In the genomic region with DNA sequence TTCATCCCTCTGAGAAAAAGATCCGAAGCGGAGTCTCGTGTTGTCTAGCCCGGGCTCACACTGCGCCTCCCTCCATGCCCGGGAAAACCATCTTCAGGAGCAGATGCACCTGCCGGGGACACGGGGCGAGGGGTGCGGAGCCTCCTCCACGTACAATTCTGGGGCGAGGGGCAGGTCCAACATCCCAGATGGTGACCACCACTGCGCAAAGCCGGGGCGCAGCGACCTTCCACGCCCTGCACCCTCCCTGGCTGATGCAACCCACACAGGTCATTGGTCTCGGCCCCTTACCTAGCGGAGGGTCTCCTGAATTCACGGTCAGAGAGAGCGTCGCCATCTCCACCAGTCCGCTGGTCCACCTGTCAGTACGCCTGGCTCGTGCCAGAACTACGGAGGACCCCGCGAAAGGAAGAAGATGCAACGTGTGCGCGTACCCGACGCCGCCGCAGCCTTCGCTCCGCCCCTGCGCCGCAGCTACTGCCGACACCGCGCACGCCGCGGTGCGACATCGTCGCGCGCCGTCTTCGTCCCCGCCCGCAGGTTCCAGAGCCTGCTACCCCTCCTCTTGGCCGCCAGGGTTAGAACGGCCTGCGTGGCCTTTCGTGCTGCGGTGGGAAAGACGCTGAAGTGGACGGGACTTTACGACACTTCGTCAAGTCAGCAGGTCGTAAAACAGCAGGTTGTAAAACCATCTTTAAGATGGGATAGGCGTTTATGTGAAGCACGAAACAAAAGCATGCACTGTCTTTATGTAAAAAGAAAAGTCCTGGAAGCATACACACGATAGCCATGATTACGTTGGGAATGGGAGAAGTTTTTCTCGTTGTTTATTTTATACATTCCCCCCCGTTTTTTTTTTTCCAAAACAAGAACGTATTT, we compare ENCODE assay signal across 8 cellular contexts. TPM values are rescaled to one million over a fixed set of nuclear protein-coding genes. Genes with fewer than 3 reads are reported as not detected.
DNase-seq lines count a peak whose midpoint lies in the region; TF ChIP-seq lines count a peak whose summit lies in the region.

A gene (minus strand): TSS at position 454 of the 879 bp plus-strand sequence. CDS start 117 bp downstream, at position 337.

- TF ChIP-seq EP300 in stomach (IDR thresholded peaks at IDR 0.05) = no peak

- WGBS in stomach, 5 donors = 0% methylated on average over 37 to 71 of the region's 71 CpGs

- TF ChIP-seq CTCF in LNCaP clone FGC (IDR thresholded peaks at IDR 0.05; ENCODE audit: control insufficient read depth, extremely low read depth, insufficient read depth) (peak; percentile 70), fibroblast of the aortic adventitia (IDR thresholded peaks at IDR 0.05; ENCODE audit: insufficient read depth, low read length) (peak; percentile 78), nephron progenitor cell (IDR thresholded peaks at IDR 0.05) (peak; percentile 60), stomach (IDR thresholded peaks at IDR 0.05) (peak in 5 of 7 experiments; percentile 75 to 92 (median 86))

- peak within 1 kb of the TSS; percentile 73 for H3K27ac Mint-ChIP-seq in nephron progenitor cell

- peaks cover 13% of the 10 kb centered on the region for H3K27me3 Mint-ChIP-seq in nephron progenitor cell (ENCODE audit: low read depth, poor library complexity)

- H3K27me3 ChIP-seq in stomach = no peaks in the 10 kb centered on the region

- peaks cover 0 to 34% (median 25%) of the 10 kb centered on the region in 4 donors for H3K4me1 ChIP-seq in stomach

- H3K36me3 ChIP-seq in stomach = peaks cover 0 to 11% (median 7%) of the 10 kb centered on the region in 4 donors

- H3K4me3 ChIP-seq in LNCaP clone FGC (ENCODE audit: low read depth, low read length) = peak within 1 kb of the TSS; percentile 98
- H3K4me3 ChIP-seq in fibroblast of the aortic adventitia (ENCODE audit: low read depth, low read length) = peak within 1 kb of the TSS; percentile 99
- peak within 1 kb of the TSS; percentile 79 to 90 (median 88) for H3K4me3 ChIP-seq in stomach

- TF ChIP-seq POLR2A in Raji (IDR thresholded peaks at IDR 0.05; ENCODE audit: insufficient read depth, low read depth, low read length) (peak; percentile 97), stomach (IDR thresholded peaks at IDR 0.05) (peak in 1 of 4 donors; percentile 9)

- H3K4me3 Mint-ChIP-seq in nephron progenitor cell = peak within 1 kb of the TSS; percentile 96

- H3K4me1 Mint-ChIP-seq in nephron progenitor cell = peaks cover 27% of the 10 kb centered on the region

- peak; percentile 97 for DNase-seq in EL
- peak; percentile 85 for DNase-seq in GOT3 (lab: John Stamatoyannopoulos, UW)
- peak; percentile 99 for DNase-seq in LNCaP clone FGC (ENCODE audit: low read depth)
- DNase-seq in activated effector memory CD4-positive, alpha-beta T cell treated with Interleukin-2 at 50 U/mL for 16 hours = peak; percentile 93
- peak; percentile 98 for DNase-seq in fibroblast of the aortic adventitia (ENCODE audit: low read depth)
- peak; percentile 91 for DNase-seq in nephron progenitor cell
- DNase-seq in stomach = peak; percentile 94

- intact Hi-C loops in stomach (cut with DNase I; ENCODE audit: low total_unique reads) = loop anchor here (5.0 kb wide), 1 partner anchor 41 kb away; a partner anchor contains a TSS

- H3K9me3 ChIP-seq in stomach = no peaks in the 10 kb centered on the region

- peak within 1 kb of the TSS; percentile 86 to 93 (median 89) for H3K27ac ChIP-seq in stomach

- H3K36me3 Mint-ChIP-seq in nephron progenitor cell (ENCODE audit: low read depth) = no peaks in the 10 kb centered on the region

- no peaks in the 10 kb centered on the region for H3K9me3 Mint-ChIP-seq in nephron progenitor cell

RNA-seq across cellular contexts. Expression of the gene that starts here (rescaled TPM):
- total RNA-seq in fibroblast of the aortic adventitia (ENCODE audit: low replicate concordance) = 192 and 269 TPM in 2 replicates
- total RNA-seq in stomach = 10 to 100 TPM; 15.8 to 89.6 (median 37.5) TPM
- polyA plus RNA-seq in stomach = 10 to 100 TPM; 28.0 to 42.8 (median 30.0) TPM

Comparison
In these comparisons a context has a peak if more than half of its experiments do, and no peak if none do; other contexts are left out.
1. Peak in every context shown above with its lines: DNase-seq, H3K4me3 ChIP-seq and H3K27ac ChIP-seq.